In genomic region chr9:135315572-135315971, GRCh38 we compare ENCODE assay signal across 4 cellular contexts.
"Had no signal": no experiment of that assay in that cellular context is flagged by ENCODE, and none has a peak within 500 bp of the region (broad histone marks: within the 10 kb centered on the region; RNA-seq: fewer than 3 reads in every experiment).

No MANE protein-coding gene starts in this region.

- H3K4me3 Mint-ChIP-seq: GM23338, H9 had no signal

- DNase-seq: H9, HCEC 1CT, IMR-90 had no signal

- H3K27ac Mint-ChIP-seq: GM23338, H9 had no signal
